ENCODE assay signal across 8 cellular contexts in genomic region chr2:74441690-74442482, GRCh38. TPM values are rescaled to one million over a fixed set of nuclear protein-coding genes. Genes with fewer than 3 reads are reported as not detected.
DNase-seq lines count a peak whose midpoint lies in the region; ATAC-seq lines count a peak whose summit lies in the region.

TSS of gene RTKN (minus strand) at chr2:74441937. CDS start at chr2:74441816, 121 bp downstream.

- H3K36me3 ChIP-seq in endocrine pancreas (ENCODE audit: control insufficient read depth, insufficient read depth, low read length): no peaks in the 10 kb centered on the region
- H3K36me3 ChIP-seq in aorta (ENCODE audit: control insufficient read depth in 1 of 2, insufficient read depth in 2 of 2, low read length in 1 of 2): no peaks in the 10 kb centered on the region

- H3K4me1 Mint-ChIP-seq in T-helper 2 cell treated with Interferon-gamma antibody and Interleukin-4, amounts not matched to agents 5 μg/mL and 100 μg/mL, for 36 hours (ENCODE audit: low read depth): peaks cover 2% of the 10 kb centered on the region

- intact Hi-C loops in aorta (cut with DNase I): no loop called here

- H3K36me3 Mint-ChIP-seq in T-helper 2 cell treated with Interferon-gamma antibody and Interleukin-4, amounts not matched to agents 5 μg/mL and 100 μg/mL, for 36 hours (ENCODE audit: low read depth): peaks cover 1% of the 10 kb centered on the region

- H3K9me3 Mint-ChIP-seq in T-helper 2 cell treated with Interferon-gamma antibody and Interleukin-4, amounts not matched to agents 5 μg/mL and 100 μg/mL, for 36 hours: no peaks in the 10 kb centered on the region

- ATAC-seq in HG02642 (IDR thresholded peaks at IDR 0.05; ENCODE audit: poor library complexity, unreplicated experiment) (peak; percentile 28), aorta (ENCODE audit: low FRiP score) (peak; percentile 12), HG02759 (IDR thresholded peaks at IDR 0.05; ENCODE audit: unreplicated experiment) (no peak)

- H3K27ac Mint-ChIP-seq in T-helper 2 cell treated with Interferon-gamma antibody and Interleukin-4, amounts not matched to agents 5 μg/mL and 100 μg/mL, for 36 hours: no peak within 1 kb of the TSS

- H3K4me3 Mint-ChIP-seq in T-helper 2 cell treated with Interferon-gamma antibody and Interleukin-4, amounts not matched to agents 5 μg/mL and 100 μg/mL, for 36 hours: peak within 1 kb of the TSS; percentile 81

- H3K4me3 ChIP-seq in endocrine pancreas (ENCODE audit: control insufficient read depth, insufficient read depth, low read length) (peak within 1 kb of the TSS; percentile 50), aorta (ENCODE audit: low read length in 2 of 2) (peak within 1 kb of the TSS in 1 of 2 donors; percentile 41)

- H3K4me1 ChIP-seq in endocrine pancreas (ENCODE audit: control insufficient read depth, insufficient read depth, low read length): no peaks in the 10 kb centered on the region
- H3K4me1 ChIP-seq in aorta (ENCODE audit: control insufficient read depth in 1 of 2, insufficient read depth in 2 of 2, low read length in 2 of 2): no peaks in the 10 kb centered on the region

- H3K27ac ChIP-seq in aorta (ENCODE audit: low read depth in 1 of 2, low read length in 2 of 2): peak within 1 kb of the TSS in 1 of 2 donors; percentile 41

- peak; percentile 93 for DNase-seq in DMS53 (lab: John Stamatoyannopoulos, UW)
- DNase-seq in T-helper 2 cell treated with Interferon-gamma antibody and Interleukin-4, amounts not matched to agents 5 μg/mL and 100 μg/mL, for 36 hours (ENCODE audit: low spot score): no peak
- DNase-seq in mucosa of gallbladder (ENCODE audit: low spot score): peak; percentile 60
- peak; percentile 62 to 81 for DNase-seq in aorta
- no peak for DNase-seq in activated CD4-positive, CD25-positive, alpha-beta regulatory T cell (lab: John Stamatoyannopoulos, UW)

- H3K27me3 ChIP-seq in endocrine pancreas (ENCODE audit: control insufficient read depth, insufficient read depth, low read length) (no peaks in the 10 kb centered on the region), aorta (ENCODE audit: control insufficient read depth in 1 of 2, insufficient read depth in 2 of 2, low read length in 1 of 2) (no peaks in the 10 kb centered on the region)

- H3K9ac ChIP-seq in endocrine pancreas (ENCODE audit: control insufficient read depth, insufficient read depth, low read length): peak within 1 kb of the TSS; percentile 65

- H3K9me3 ChIP-seq in endocrine pancreas (ENCODE audit: control insufficient read depth, low read length) (no peaks in the 10 kb centered on the region), aorta (ENCODE audit: control insufficient read depth, low read length) (no peaks in the 10 kb centered on the region)

- 9 to 12% methylated on average over 61 to 75 of the region's 75 CpGs for WGBS in aorta, 2 donors

- H3K27me3 Mint-ChIP-seq in T-helper 2 cell treated with Interferon-gamma antibody and Interleukin-4, amounts not matched to agents 5 μg/mL and 100 μg/mL, for 36 hours (ENCODE audit: low read depth): peaks cover 47% of the 10 kb centered on the region

RNA-seq across cellular contexts. Expression of gene RTKN, which starts in this region (rescaled TPM):
- 86.4 TPM for total RNA-seq in mucosa of gallbladder
- total RNA-seq in aorta: 10 to 100 TPM; 11.7 to 27.7 TPM
- 10 to 100 TPM; 10.3 to 19.5 TPM for polyA plus RNA-seq in aorta

Comparison
In these comparisons a context has a peak if more than half of its experiments do, and no peak if none do; other contexts are left out.
1. DNase-seq: peak in DMS53 (single experiment), mucosa of gallbladder (single experiment) and aorta (2 of 2); none in T-helper 2 cell treated with Interferon-gamma antibody and Interleukin-4, amounts not matched to agents 5 μg/mL and 100 μg/mL, for 36 hours (single experiment) and activated CD4-positive, CD25-positive, alpha-beta regulatory T cell (0 of 4).